ENCODE assay signal across 1 cellular context in genomic region chr20:62030834-62031434, GRCh38.
TF ChIP-seq lines count a peak whose summit lies in the region.

No MANE protein-coding gene starts in this region.

TF ChIP-seq in HepG2, 621 proteins besides CTCF, POLR2A, EP300 and RAD21 (continued from another document and continues in another):
- no peak for TF ChIP-seq GMEB2 (CRISPR knock-in tag; IDR thresholded peaks at IDR 0.05; ENCODE audit: low read depth)
- 0 out of 2 replicates have a peak, but pooled peaks have one; percentile 22 for TF ChIP-seq SOX5 (CRISPR knock-in tag; IDR thresholded peaks at IDR 0.05; ENCODE audit: borderline replicate concordance)
- no peak for TF ChIP-seq ARID3A (IDR thresholded peaks at IDR 0.05; ENCODE audit: low read depth, low read length)
- no peak for TF ChIP-seq ZNF724P (CRISPR knock-in tag; IDR thresholded peaks at IDR 0.05; ENCODE audit: borderline replicate concordance)
- TF ChIP-seq SMC3 (IDR thresholded peaks at IDR 0.05; ENCODE audit: low read length): no peak
- peak; percentile 80 for TF ChIP-seq ZNF784 (CRISPR knock-in tag; IDR thresholded peaks at IDR 0.05; ENCODE audit: borderline replicate concordance)
- no peak for TF ChIP-seq MAF1 (CRISPR knock-in tag; IDR thresholded peaks at IDR 0.05; ENCODE audit: borderline replicate concordance)
- TF ChIP-seq ARID5B (CRISPR knock-in tag; IDR thresholded peaks at IDR 0.05): peak; percentile 59; the same call in 1 of the 2 replicates
- no peak for TF ChIP-seq ZBED4 (CRISPR knock-in tag; IDR thresholded peaks at IDR 0.05; ENCODE audit: borderline replicate concordance)
- 0 out of 2 replicates have a peak, but pooled peaks have one; percentile 15 for TF ChIP-seq KMT2A (CRISPR knock-in tag; IDR thresholded peaks at IDR 0.05)
- TF ChIP-seq FOXM1 (CRISPR knock-in tag; IDR thresholded peaks at IDR 0.05): no peak
- no peak for TF ChIP-seq FOSL1 (CRISPR knock-in tag; IDR thresholded peaks at IDR 0.05; ENCODE audit: borderline replicate concordance)
- TF ChIP-seq NR2C2 (CRISPR knock-in tag; IDR thresholded peaks at IDR 0.05; ENCODE audit: borderline replicate concordance): peak; percentile 34; the same call in 1 of the 2 replicates
- TF ChIP-seq TEAD3 (CRISPR knock-in tag; optimal IDR thresholded peaks at IDR 0.05; ENCODE audit: borderline replicate concordance): peak; percentile 27
- TF ChIP-seq AKNA (CRISPR knock-in tag; IDR thresholded peaks at IDR 0.05; ENCODE audit: borderline replicate concordance): no peak
- no peak for TF ChIP-seq ZNF18 (CRISPR knock-in tag; IDR thresholded peaks at IDR 0.05; ENCODE audit: insufficient replicate concordance)
- no peak for TF ChIP-seq EZH2 (conservative IDR thresholded peaks at IDR 0.05; ENCODE audit: low read depth, low read length)
- TF ChIP-seq ZNF318 (CRISPR knock-in tag; IDR thresholded peaks at IDR 0.05): 0 out of 2 replicates have a peak, but pooled peaks have one; percentile 2
